In the genomic region with DNA sequence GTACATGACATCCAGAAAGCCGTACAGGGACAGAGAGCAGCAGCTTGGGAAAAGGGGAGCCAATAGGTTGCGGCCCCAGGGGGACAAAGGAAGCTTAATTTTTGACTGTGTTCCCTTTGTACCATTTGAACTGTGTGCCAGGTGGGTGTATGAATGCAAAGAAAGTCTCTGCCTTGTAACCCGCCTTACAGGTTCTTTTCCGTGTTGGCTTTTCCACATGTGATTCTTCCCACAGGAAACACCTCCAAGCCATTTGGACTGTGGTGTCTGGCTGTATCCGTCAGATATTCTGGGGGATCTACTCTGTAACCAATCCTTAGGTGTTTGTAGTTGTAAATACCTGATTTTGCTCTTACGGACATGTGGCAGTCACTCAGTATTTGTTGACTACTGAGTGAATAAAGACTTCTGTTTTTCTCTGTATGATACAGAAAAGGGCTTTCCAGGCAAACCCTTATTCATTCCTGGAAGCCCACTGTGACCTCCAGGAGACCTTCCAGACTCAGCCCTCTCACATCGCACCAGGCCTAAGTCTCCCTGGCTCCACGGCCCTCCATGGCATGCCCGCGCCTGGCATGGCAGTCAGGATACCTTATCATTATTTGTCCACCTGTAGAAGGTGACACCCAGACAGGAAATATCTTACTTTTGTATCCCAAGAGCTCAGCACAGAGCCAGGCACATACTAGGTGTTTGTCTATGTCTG, we compare ENCODE assay signal across 8 cellular contexts. TPM values are rescaled to one million over a fixed set of nuclear protein-coding genes. Genes with fewer than 3 reads are reported as not detected.
DNase-seq lines count a peak whose midpoint lies in the region; TF ChIP-seq lines count a peak whose summit lies in the region.

No MANE protein-coding gene starts in this region.

- peak overlapping the region; percentile 35 for H3K4me3 ChIP-seq in Caco-2 (ENCODE audit: low read depth, low read length)
- H3K4me3 ChIP-seq in WERI-Rb-1 (ENCODE audit: low read depth, low read length) = peak overlapping the region; percentile 72
- H3K4me3 ChIP-seq in foreskin fibroblast (ENCODE audit: low read depth in 1 of 2, low read length in 2 of 2) = peak overlapping the region; percentile 64 to 85
- peak overlapping the region; percentile 52 for H3K4me3 ChIP-seq in rectal smooth muscle tissue (ENCODE audit: low read length)

- BruUV-seq in Caco-2 (replicated peaks; lab: Mats Ljungman, UMichigan) = TSS peak; percentile 46

- H3K27me3 Mint-ChIP-seq in Caco-2 (ENCODE audit: insufficient read depth, unreplicated experiment) = no peaks in the 10 kb centered on the region

- H3K27ac ChIP-seq in WERI-Rb-1 (no peak overlapping the region), rectal smooth muscle tissue (ENCODE audit: low read depth, low read length) (no peak overlapping the region)

- intact Hi-C loops in Caco-2 (cut with micrococcal nuclease; ENCODE audit: unreplicated experiment) = no loop called here
- intact Hi-C loops in head of caudate nucleus (cut with DNase I) = no loop called here

- peak overlapping the region; percentile 72 for H3K4me3 Mint-ChIP-seq in Caco-2 (ENCODE audit: unreplicated experiment)

- CTCF ChIA-PET in Caco-2 (lab: Charles Lee) = interaction anchor here (1.0 kb wide), 1 partner anchor 57 kb away, joined by 3 read pairs; no protein-coding TSS in a partner anchor

- no peaks in the 10 kb centered on the region for H3K9me3 Mint-ChIP-seq in Caco-2 (ENCODE audit: unreplicated experiment)

- POLR2A ChIA-PET in Caco-2 (lab: Charles Lee) = no interaction called here

- DNase-seq in Caco-2 = no peak
- no peak for DNase-seq in WERI-Rb-1
- DNase-seq in foreskin fibroblast = no peak
- no peak for DNase-seq in NCI-H1105 treated with DMSO at 0.1 percent for 48 hours (lab: John Stamatoyannopoulos, UW)
- no peak for DNase-seq in stimulated activated CD4-positive, alpha-beta T cell treated with anti-CD3 and anti-CD28 coated beads, Interleukin-4, amount 100 ng/mL, for 1 hour
- no peak for DNase-seq in cerebellar nuclear complex (lab: John Stamatoyannopoulos, UW)
- no peak for DNase-seq in head of caudate nucleus

- no peaks in the 10 kb centered on the region for H3K36me3 ChIP-seq in Caco-2 (ENCODE audit: control insufficient read depth, insufficient read depth, low read length)
- H3K36me3 ChIP-seq in WERI-Rb-1 = no peaks in the 10 kb centered on the region; the same call in 1 of the 2 replicates
- no peaks in the 10 kb centered on the region for H3K36me3 ChIP-seq in rectal smooth muscle tissue (ENCODE audit: control insufficient read depth, insufficient read depth, low read length)

- H3K9me3 ChIP-seq in Caco-2 (no peaks in the 10 kb centered on the region), WERI-Rb-1 (ENCODE audit: severe bottlenecking) (no peaks in the 10 kb centered on the region)

- H3K4me1 ChIP-seq in Caco-2 (no peaks in the 10 kb centered on the region; the same call in 1 of the 2 replicates), rectal smooth muscle tissue (ENCODE audit: control insufficient read depth, insufficient read depth, low read length) (peaks cover 15% of the 10 kb centered on the region)

- H3K27me3 ChIP-seq in Caco-2 (replicated peaks; ENCODE audit: control insufficient read depth, insufficient read depth, low read length) (no peaks in the 10 kb centered on the region), WERI-Rb-1 (ENCODE audit: insufficient read depth, low read depth, severe bottlenecking) (no peaks in the 10 kb centered on the region), rectal smooth muscle tissue (ENCODE audit: control insufficient read depth, insufficient read depth, low read length) (no peaks in the 10 kb centered on the region)

- H3K36me3 Mint-ChIP-seq in Caco-2 (ENCODE audit: insufficient read depth, unreplicated experiment) = no peaks in the 10 kb centered on the region

- H3K27ac Mint-ChIP-seq in Caco-2 (ENCODE audit: unreplicated experiment) = no peak overlapping the region

- TF ChIP-seq CTCF in Caco-2 (IDR thresholded peaks at IDR 0.05; ENCODE audit: insufficient read depth in 1 of 2, low read depth in 1 of 2, low read length in 1 of 2, severe bottlenecking in 1 of 2, unreplicated experiment in 1 of 2) = no peak
- no peak for TF ChIP-seq CTCF in WERI-Rb-1 (IDR thresholded peaks at IDR 0.05; ENCODE audit: low read depth, low read length)
- TF ChIP-seq CTCF in foreskin fibroblast (IDR thresholded peaks at IDR 0.05; ENCODE audit: low read depth, low read length) = no peak

- no peaks in the 10 kb centered on the region for H3K4me1 Mint-ChIP-seq in Caco-2 (ENCODE audit: low read depth, unreplicated experiment)

- H3K9ac ChIP-seq in rectal smooth muscle tissue (ENCODE audit: low read length) = no peak overlapping the region

RNA-seq across cellular contexts. Expression of a gene that starts 1.2 kb away (rescaled TPM):
- total RNA-seq in Caco-2 (2022) = 37.1 and 40.8 TPM in 2 replicates

RNA-seq across cellular contexts. Expression of a gene that starts 38.1 kb away (rescaled TPM):
- total RNA-seq in Caco-2 (2022) = 60.9 and 61.5 TPM in 2 replicates
